ENCODE assay signal across 1 cellular context in genomic region chr9:86703346-86703745, GRCh38.
TF ChIP-seq lines count a peak whose summit lies in the region.

No MANE protein-coding gene starts in this region.

TF ChIP-seq in HEK293, 187 proteins besides CTCF, POLR2A, EP300 and RAD21 (continued from another document):
- TF ChIP-seq GLI2 (tag by site-specific recombination; IDR thresholded peaks at IDR 0.05; ENCODE audit: borderline replicate concordance, low read depth): no peak
- no peak for TF ChIP-seq ZFP37 (tag by site-specific recombination; IDR thresholded peaks at IDR 0.05)
- TF ChIP-seq KLF17 (tag by site-specific recombination; IDR thresholded peaks at IDR 0.05): no peak
- no peak for TF ChIP-seq ZNF280C (tag by site-specific recombination; IDR thresholded peaks at IDR 0.05)
- TF ChIP-seq ZBTB21 (tag by site-specific recombination; IDR thresholded peaks at IDR 0.05): peak; percentile 44; the same call in 1 of the 2 replicates
- no peak for TF ChIP-seq ZNF221 (tag by site-specific recombination; IDR thresholded peaks at IDR 0.05; ENCODE audit: borderline replicate concordance)
- no peak for TF ChIP-seq ZNF155 (tag by site-specific recombination; IDR thresholded peaks at IDR 0.05)
- peak; percentile 75 for TF ChIP-seq ZNF629 (tag by site-specific recombination; IDR thresholded peaks at IDR 0.05)
- no peak for TF ChIP-seq ZBTB1 (tag by site-specific recombination; IDR thresholded peaks at IDR 0.05)
